Comparison of ENCODE assay signal across 26 cellular contexts in the genomic region with DNA sequence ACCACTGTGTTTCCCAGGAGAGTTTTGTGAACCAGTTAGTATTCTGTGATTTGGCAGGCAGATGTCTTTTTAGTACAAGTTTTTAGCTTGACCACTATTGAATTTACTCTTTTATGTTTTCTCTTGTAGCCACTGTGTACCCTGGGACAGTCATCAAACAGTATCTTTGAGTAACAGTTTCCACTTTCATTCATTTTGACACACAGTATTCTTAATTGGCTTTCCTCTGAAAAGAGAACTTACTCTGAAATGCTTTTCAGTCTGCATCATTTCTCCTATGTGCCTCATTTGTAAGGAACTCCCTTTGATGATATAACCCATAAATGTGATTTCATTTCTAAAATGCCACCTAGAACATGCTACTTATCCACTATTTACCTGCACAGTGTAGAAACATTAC.
"Had no signal": no experiment of that assay in that cellular context is flagged by ENCODE, and none has a peak within 500 bp of the region (broad histone marks: within the 10 kb centered on the region; RNA-seq: fewer than 3 reads in every experiment).

No MANE protein-coding gene starts in this region.

- H3K4me1 ChIP-seq: body of pancreas had no signal

- H3K4me2 ChIP-seq: PC-9 had no signal

- H3K4me3 ChIP-seq: body of pancreas, MG63, PC-9 had no signal

- H2AFZ ChIP-seq: PC-9 had no signal

- H3K27me3 ChIP-seq: body of pancreas, MG63 had no signal

- H3K36me3 ChIP-seq: MG63 had no signal

- ATAC-seq: activated T-helper 17 cell treated with anti-CD3 and anti-CD28 coated beads, Interleukin-2, amount 50 U/mL, for 72 hours; body of pancreas; T-cell had no signal

- DNase-seq: activated CD4-positive, alpha-beta memory T cell treated with anti-CD3 and anti-CD28 coated beads for 36 hours; activated CD4-positive, alpha-beta T cell treated with anti-CD3 and anti-CD28 coated beads, Interleukin-2, amount 10 ng/mL, durations not matched to agents 7 days and 5 days; activated CD4-positive, CD25-positive, alpha-beta regulatory T cell; activated CD8-positive, alpha-beta memory T cell treated with anti-CD3 and anti-CD28 coated beads for 24 hours; activated gamma-delta T cell; activated naive CD4-positive, alpha-beta T cell treated with anti-CD3 and anti-CD28 coated beads for 36 hours; activated T-cell treated with anti-CD3 and anti-CD28 coated beads, Interleukin-2, amount 50 U/mL, for 48 hours; body of pancreas; central memory CD4-positive, alpha-beta T cell; MG63; MV-4-11; NCI-H1105; NCI-H1436; NCI-H1694 treated with DMSO at 0.1 percent for 48 hours; NCI-H2029 treated with DMSO at 0.1 percent for 48 hours; NCI-H345; NCI-H510A treated with DMSO at 0.1 percent for 48 hours; NCI-H69; NK-92 treated with Interleukin-12 subunit alpha and Interleukin-12 subunit beta, amount 100 ng/mL, for 24 hours; SHP77 treated with DMSO at 0.1 percent for 48 hours; T-cell; T-helper 2 cell; T1000 had no signal

- H3K27ac ChIP-seq: body of pancreas, PC-9, VCaP had no signal

- H3K9me3 ChIP-seq: body of pancreas, MG63 had no signal
